ENCODE assay signal across 16 cellular contexts in the genomic region with DNA sequence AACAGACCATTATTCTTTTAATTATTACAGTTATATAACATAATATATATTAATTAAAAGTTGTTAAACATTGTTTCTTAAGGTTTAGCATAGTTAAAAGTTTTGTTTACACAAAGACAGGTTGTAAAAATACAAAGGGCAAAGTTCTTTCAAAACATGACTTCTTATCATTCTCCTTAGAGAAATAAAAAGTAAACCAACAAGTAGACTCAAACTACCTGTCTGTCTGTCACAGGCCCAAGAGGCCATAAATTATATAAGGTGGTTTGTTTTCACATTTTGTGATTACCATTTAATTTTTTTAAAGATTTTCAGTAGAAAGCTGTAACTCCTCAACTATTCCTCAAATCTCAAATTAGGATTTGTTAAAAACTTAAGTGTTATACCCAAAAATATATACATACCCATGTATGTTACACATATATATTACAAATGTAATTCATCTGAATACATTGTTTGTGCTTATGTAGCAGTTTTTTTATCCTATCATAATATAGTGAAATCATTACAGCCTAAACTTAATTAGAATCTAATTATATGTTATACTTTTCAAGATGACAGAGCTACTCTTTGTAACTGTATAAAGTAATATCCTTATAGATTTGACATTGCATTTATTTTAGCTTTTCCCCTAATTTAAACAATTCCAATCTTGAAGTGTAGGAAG.
DNase-seq lines count a peak whose midpoint lies in the region; ATAC-seq, FAIRE-seq and TF ChIP-seq lines count a peak whose summit lies in the region.
"Had no signal": no experiment of that assay in that cellular context is flagged by ENCODE, and none has a peak within 500 bp of the region (broad histone marks: within the 10 kb centered on the region; RNA-seq: fewer than 3 reads in every experiment).

No MANE protein-coding gene starts in this region.

- H3F3A ChIP-seq in OCI-LY1 (ENCODE audit: insufficient read depth, low read length): peaks cover 14% of the 10 kb centered on the region

- no peaks in the 10 kb centered on the region for H3K9me2 ChIP-seq in OCI-LY1 (ENCODE audit: low read depth, low read length)

- peak overlapping the region; percentile 66 for H3K9ac ChIP-seq in OCI-LY1 (ENCODE audit: low read length)

- no peaks in the 10 kb centered on the region for H4K20me1 ChIP-seq in OCI-LY1 (ENCODE audit: insufficient read depth, low read length)

- H3K79me2 ChIP-seq in OCI-LY1 (ENCODE audit: insufficient read depth, low read length): peaks cover 34% of the 10 kb centered on the region; the same call in 1 of the 2 replicates

- H3K4me2 ChIP-seq in OCI-LY1 (ENCODE audit: low read length): peak overlapping the region; percentile 23; the same call in 1 of the 2 replicates
- H3K4me2 ChIP-seq: GM23338 had no signal

- no peak overlapping the region for H2AFZ ChIP-seq in OCI-LY1 (ENCODE audit: low read length)
- H2AFZ ChIP-seq: GM23338 had no signal

- H3K4me1 ChIP-seq in OCI-LY1 (ENCODE audit: insufficient read depth, low read length, severe bottlenecking): peaks cover 100% of the 10 kb centered on the region

- H3K4me3 ChIP-seq in OCI-LY1 (ENCODE audit: low read depth, low read length, poor library complexity, severe bottlenecking): no peak overlapping the region
- H3K4me3 ChIP-seq: GM23338 had no signal

- H3K9me3 ChIP-seq in OCI-LY1 (ENCODE audit: low read length): no peaks in the 10 kb centered on the region
- H3K9me3 ChIP-seq: BE2C had no signal

- H3K36me3 ChIP-seq in OCI-LY1 (ENCODE audit: insufficient read depth, low read length): peaks cover 5% of the 10 kb centered on the region; the same call in 1 of the 2 replicates
- H3K36me3 ChIP-seq: BE2C had no signal

- DNase-seq in HEK293T (ENCODE audit: extremely low spot score): no peak
- no peak for DNase-seq in SIG-M5 (lab: John Stamatoyannopoulos, UW)
- no peak for DNase-seq in GM13976 (ENCODE audit: low spot score)
- DNase-seq: CD4-positive, alpha-beta T cell; DMS153; NCI-H1105; NCI-H2081 treated with DMSO at 0.1 percent for 48 hours; NCI-H510A; NCI-H774; SHP77 treated with DMSO at 0.1 percent for 48 hours had no signal

- peak; percentile 31 for FAIRE-seq in endometrium (lab: Jason Lieb, UNC)

- no peak for TF ChIP-seq CTCF in OCI-LY1 (IDR thresholded peaks at IDR 0.05; ENCODE audit: low read length)
- TF ChIP-seq CTCF in GM13976 (IDR thresholded peaks at IDR 0.05; ENCODE audit: borderline replicate concordance, control extremely low read depth, extremely low read depth, insufficient read depth, missing control alignments): no peak

- no peaks in the 10 kb centered on the region for H3K27me3 ChIP-seq in OCI-LY1 (ENCODE audit: insufficient read depth, low read length)
- H3K27me3 ChIP-seq: BE2C had no signal

- peak overlapping the region; percentile 100 for H3K27ac ChIP-seq in OCI-LY1 (ENCODE audit: low read depth, low read length, poor library complexity, severe bottlenecking)

- CTCF ChIA-PET in HEK293T (lab: Yijun Ruan, JAX): interaction anchor here (1.2 kb wide), 1 partner anchor 208 kb away, joined by 3 read pairs; the partner anchor contains the start of gene ZCCHC7

- no peak for ATAC-seq in HG03378 (IDR thresholded peaks at IDR 0.05; ENCODE audit: unreplicated experiment)
- no peak for ATAC-seq in GM19467 (IDR thresholded peaks at IDR 0.05; ENCODE audit: unreplicated experiment)
- ATAC-seq: GM23338 had no signal

- POLR2A ChIA-PET in HEK293T (lab: Yijun Ruan, JAX): no interaction called here

- in situ Hi-C loops in GM13976 (cut with MboI; ENCODE audit: low sequenced_read_pairs, unreplicated experiment): no loop called here

TF ChIP-seq in HEK293T, 16 proteins besides CTCF, POLR2A, EP300 and RAD21:
- TF ChIP-seq PKNOX1 (IDR thresholded peaks at IDR 0.05) (peak; percentile 61), CTBP1 (IDR thresholded peaks at IDR 0.05; ENCODE audit: borderline replicate concordance) (no peak), ZNF384 (IDR thresholded peaks at IDR 0.05) (no peak), L3MBTL2 (conservative IDR thresholded peaks at IDR 0.05) (no peak)
